In genomic region chr7:151237244-151238189, GRCh38 we compare ENCODE assay signal across 35 cellular contexts. TPM values are rescaled to one million over a fixed set of nuclear protein-coding genes. Genes with fewer than 3 reads are reported as not detected.
DNase-seq lines count a peak whose midpoint lies in the region; ATAC-seq, FAIRE-seq and TF ChIP-seq lines count a peak whose summit lies in the region.
"Had no signal": no experiment of that assay in that cellular context is flagged by ENCODE, and none has a peak within 500 bp of the region (broad histone marks: within the 10 kb centered on the region; RNA-seq: fewer than 3 reads in every experiment).

No MANE protein-coding gene starts in this region.

- intact Hi-C loops in GM12878 (cut with micrococcal nuclease; ENCODE audit: unreplicated experiment) = no loop called here

- no peaks in the 10 kb centered on the region for H3K9me3 Mint-ChIP-seq in naive thymus-derived CD8-positive, alpha-beta T cell
- H3K9me3 Mint-ChIP-seq: activated naive CD8-positive, alpha-beta T cell treated with anti-CD3 and anti-CD28 coated beads for 36 hours; activated T-cell treated with anti-CD3 and anti-CD28 coated beads, Interleukin-2, amount 50 U/mL, for 4 hours; stimulated activated naive B cell treated with anti-CD40 and anti-IgM and Interleukin-4, amounts not matched to agents 10 μg/mL and 1 μg/mL and 100 μg/mL, for 72 hours; T-helper 1 cell treated with Interleukin-12 subunit alpha and Interleukin-12 subunit beta and Interleukin-4 antibody, amounts not matched to agents 30 μg/mL and 1 μg/mL, for 36 hours; type B pancreatic cell had no signal

- H3K27ac Mint-ChIP-seq in naive thymus-derived CD8-positive, alpha-beta T cell = no peak overlapping the region
- H3K27ac Mint-ChIP-seq: activated CD8-positive, alpha-beta memory T cell treated with anti-CD3 and anti-CD28 coated beads, Interleukin-2, amount 10 ng/mL, durations not matched to agents 7 days and 5 days; activated naive CD8-positive, alpha-beta T cell treated with anti-CD3 and anti-CD28 coated beads for 36 hours; stimulated activated naive B cell treated with anti-CD40 and anti-IgM and Interleukin-4, amounts not matched to agents 10 μg/mL and 1 μg/mL and 100 μg/mL, for 72 hours; T-helper 1 cell treated with Interleukin-12 subunit alpha and Interleukin-12 subunit beta and Interleukin-4 antibody, amounts not matched to agents 30 μg/mL and 1 μg/mL, for 36 hours; type B pancreatic cell had no signal

- H3K9me3 ChIP-seq in HEK293 (ENCODE audit: control insufficient read depth, insufficient read depth, low read depth, low read length) = no peaks in the 10 kb centered on the region
- no peaks in the 10 kb centered on the region for H3K9me3 ChIP-seq in GM12878 (replicated peaks; ENCODE audit: control insufficient read depth, insufficient read depth, low read length)
- no peaks in the 10 kb centered on the region for H3K9me3 ChIP-seq in osteoblast (ENCODE audit: low read depth, low read length)
- H3K9me3 ChIP-seq: BE2C, colonic mucosa, MG63 had no signal

- no peaks in the 10 kb centered on the region for H3K4me1 ChIP-seq in HEK293 (ENCODE audit: control insufficient read depth, insufficient read depth, low read length)
- H3K4me1 ChIP-seq in GM12878 (ENCODE audit: control insufficient read depth, insufficient read depth, low read length) = peaks cover 5% of the 10 kb centered on the region
- H3K4me1 ChIP-seq in osteoblast (ENCODE audit: insufficient read depth, low read length) = peaks cover 14% of the 10 kb centered on the region

- H3K36me3 ChIP-seq in HEK293 (ENCODE audit: control insufficient read depth in 2 of 2, insufficient read depth in 1 of 2, low read length in 2 of 2) (peaks cover 3 to 87% of the 10 kb centered on the region in 2 experiments; a peak in 2 of 3 replicates), GM12878 (ENCODE audit: control insufficient read depth in 2 of 2, insufficient read depth in 2 of 2, low read length in 1 of 2) (peaks cover 0 to 13% of the 10 kb centered on the region in 2 experiments; a peak in 3 of 4 replicates), osteoblast (ENCODE audit: insufficient read depth, low read length) (peaks cover 84% of the 10 kb centered on the region)
- H3K36me3 ChIP-seq: colonic mucosa had no signal

- no peaks in the 10 kb centered on the region for H4K20me1 ChIP-seq in GM12878 (ENCODE audit: control insufficient read depth, insufficient read depth)
- H4K20me1 ChIP-seq in osteoblast (ENCODE audit: insufficient read depth, low read length) = peaks cover 77% of the 10 kb centered on the region

- SMC1A ChIA-PET in GM12878 (lab: Charles Lee; ENCODE audit: uncharacterized antibody, unreplicated experiment) = interaction anchor here (0.5 kb wide), 1 partner anchor 512 kb away, joined by 3 read pairs; no protein-coding TSS in a partner anchor

- FAIRE-seq in GM12878 (lab: Jason Lieb, UNC) = no peak
- FAIRE-seq: GM19239 had no signal

- in situ Hi-C loops in GM12878 (cut with MboI) = no loop called here

- peaks cover 15 to 39% (median 24%) of the 10 kb centered on the region in 4 donors for H3K4me1 Mint-ChIP-seq in naive thymus-derived CD8-positive, alpha-beta T cell

- 0 out of 2 replicates have a peak, but pooled peaks have one; percentile 36 for TF ChIP-seq POLR2A in GM12878 (IDR thresholded peaks at IDR 0.05; ENCODE audit: low read depth, low read length)

- CTCF ChIA-PET in HEK293 (lab: Yijun Ruan, JAX) = interaction anchor here (0.8 to 1.5 kb wide), 4 partner anchors 8 to 30 kb away, joined by 3 to 7 read pairs (median 3); partner anchors contain the start of gene ABCF2
- CTCF ChIA-PET in GM12878 (lab: Yijun Ruan, JAX) = interaction anchor here (0.6 to 1.7 kb wide), 5 partner anchors 8 to 113 kb away, joined by 3 to 8 read pairs (median 5); partner anchors contain the start of gene ABCF2

- no peak overlapping the region for H2AFZ ChIP-seq in GM12878 (ENCODE audit: control insufficient read depth, low read depth, low read length)
- no peak overlapping the region for H2AFZ ChIP-seq in osteoblast (ENCODE audit: low read length)

- peaks cover 0 to 39% (median 0%) of the 10 kb centered on the region in 3 donors for H3K36me3 Mint-ChIP-seq in naive thymus-derived CD8-positive, alpha-beta T cell
- H3K36me3 Mint-ChIP-seq: type B pancreatic cell had no signal

- POLR2A ChIA-PET in HEK293 (lab: Yijun Ruan, JAX) (interaction anchor here (0.9 to 1.9 kb wide), 5 partner anchors 8 to 153 kb away, joined by 3 to 26 read pairs (median 3); partner anchors contain the start of gene ABCF2), GM12878 (lab: Charles Lee) (no interaction called here)
- POLR2A ChIA-PET in naive thymus-derived CD8-positive, alpha-beta T cell (lab: Charles Lee) = interaction anchor here (2.0 to 2.1 kb wide), 2 partner anchors 10 kb away, joined by 6 to 8 read pairs; partner anchors contain the start of genes ABCF2 and SMARCD3

- no peak overlapping the region for H3K4me3 ChIP-seq in HEK293 (ENCODE audit: low read depth, low read length)
- no peak overlapping the region for H3K4me3 ChIP-seq in GM12878
- no peak overlapping the region for H3K4me3 ChIP-seq in osteoblast (ENCODE audit: insufficient read depth, low read length)
- H3K4me3 ChIP-seq: colonic mucosa, MG63, SK-N-MC had no signal

- peaks cover 29% of the 10 kb centered on the region for H3K79me2 ChIP-seq in GM12878 (ENCODE audit: control insufficient read depth, insufficient read depth, low read length)
- H3K79me2 ChIP-seq in osteoblast (ENCODE audit: insufficient read depth, low read length) = peaks cover 81% of the 10 kb centered on the region

- no peaks in the 10 kb centered on the region for H3K27me3 Mint-ChIP-seq in naive thymus-derived CD8-positive, alpha-beta T cell
- H3K27me3 Mint-ChIP-seq: activated CD8-positive, alpha-beta memory T cell treated with anti-CD3 and anti-CD28 coated beads, Interleukin-2, amount 10 ng/mL, durations not matched to agents 7 days and 5 days; activated naive CD8-positive, alpha-beta T cell treated with anti-CD3 and anti-CD28 coated beads for 36 hours; CD8-positive, alpha-beta memory T cell; stimulated activated naive B cell treated with anti-CD40 and anti-IgM and Interleukin-4, amounts not matched to agents 10 μg/mL and 1 μg/mL and 100 μg/mL, for 72 hours; type B pancreatic cell had no signal

- H3K9ac ChIP-seq in GM12878 (ENCODE audit: control insufficient read depth, insufficient read depth, low read length) = no peak overlapping the region
- H3K9ac ChIP-seq: KMS-11 had no signal

- no peak overlapping the region for H3K4me3 Mint-ChIP-seq in naive thymus-derived CD8-positive, alpha-beta T cell
- H3K4me3 Mint-ChIP-seq: activated CD8-positive, alpha-beta memory T cell treated with anti-CD3 and anti-CD28 coated beads, Interleukin-2, amount 10 ng/mL, durations not matched to agents 7 days and 5 days; activated naive CD8-positive, alpha-beta T cell treated with anti-CD3 and anti-CD28 coated beads for 36 hours; activated T-cell treated with anti-CD3 and anti-CD28 coated beads, Interleukin-2, amount 50 U/mL, for 4 hours; stimulated activated naive B cell treated with anti-CD40 and anti-IgM and Interleukin-4, amounts not matched to agents 10 μg/mL and 1 μg/mL and 100 μg/mL, for 72 hours; T-helper 1 cell treated with Interleukin-12 subunit alpha and Interleukin-12 subunit beta and Interleukin-4 antibody, amounts not matched to agents 30 μg/mL and 1 μg/mL, for 36 hours; type B pancreatic cell had no signal

- TF ChIP-seq CTCF in HEK293 (tag by site-specific recombination; IDR thresholded peaks at IDR 0.05) = no peak
- no peak for TF ChIP-seq CTCF in GM12878 (IDR thresholded peaks at IDR 0.05 in 2 of 3, conservative IDR thresholded peaks at IDR 0.05 in 1 of 3; ENCODE audit: control insufficient read depth in 2 of 3, extremely low read depth in 1 of 3, insufficient read depth in 1 of 3, low read depth in 3 of 3, low read length in 3 of 3)
- no peak for TF ChIP-seq CTCF in osteoblast (IDR thresholded peaks at IDR 0.05; ENCODE audit: extremely low read depth, low read depth, low read length)

- H3K4me2 ChIP-seq in GM12878 (ENCODE audit: control insufficient read depth, insufficient read depth) = no peak overlapping the region
- H3K4me2 ChIP-seq in osteoblast (ENCODE audit: insufficient read depth, low read length) = no peak overlapping the region
- H3K4me2 ChIP-seq: KMS-11 had no signal

- DNase-seq in GM12878 (ENCODE audit: low read depth, low spot score) (no peak), osteoblast (ENCODE audit: insufficient read length, low spot score, missing footprints) (peak; percentile 67), MV-4-11 (lab: John Stamatoyannopoulos, UW) (no peak)
- no peak for DNase-seq in naive thymus-derived CD8-positive, alpha-beta T cell
- DNase-seq: activated CD8-positive, alpha-beta memory T cell treated with anti-CD3 and anti-CD28 coated beads, Interleukin-2, amount 10 ng/mL, durations not matched to agents 7 days and 5 days; activated gamma-delta T cell; activated naive CD8-positive, alpha-beta T cell treated with anti-CD3 and anti-CD28 coated beads for 36 hours; activated T-cell treated with anti-CD3 and anti-CD28 coated beads, Interleukin-2, amount 50 U/mL, for 4 hours; BE2C; CD8-positive, alpha-beta memory T cell; colonic mucosa; effector CD4-positive, alpha-beta T cell; GOT3; hypothalamus; MG63; NCI-H1105 treated with DMSO at 0.1 percent for 48 hours; NCI-H187 treated with DMSO at 0.1 percent for 48 hours; NCI-H2171; NCI-H510A; nucleus accumbens; stimulated activated naive B cell treated with anti-CD40 and anti-IgM and Interleukin-4, amounts not matched to agents 10 μg/mL and 1 μg/mL and 100 μg/mL, for 72 hours; substantia nigra had no signal

- BruUV-seq in GM12878 (replicated peaks; lab: Mats Ljungman, UMichigan) = no TSS peak

- H3K27ac ChIP-seq in HEK293 (ENCODE audit: extremely low read depth, low read depth, low read length) (no peak overlapping the region), GM12878 (ENCODE audit: control insufficient read depth, insufficient read depth) (no peak overlapping the region), osteoblast (ENCODE audit: low read depth, low read length) (no peak overlapping the region)
- H3K27ac ChIP-seq: colonic mucosa, epithelial cell of prostate, KMS-11, SK-N-MC had no signal

- ATAC-seq in GM12878 = no peak
- no peak for ATAC-seq in naive thymus-derived CD8-positive, alpha-beta T cell
- ATAC-seq in GM19328 (IDR thresholded peaks at IDR 0.05; ENCODE audit: unreplicated experiment) = no peak
- ATAC-seq: activated CD8-positive, alpha-beta memory T cell treated with anti-CD3 and anti-CD28 coated beads, Interleukin-2, amount 10 ng/mL, durations not matched to agents 7 days and 5 days; activated T-cell treated with anti-CD3 and anti-CD28 coated beads, Interleukin-2, amount 50 U/mL, for 4 hours; stimulated activated naive B cell treated with anti-CD40 and anti-IgM and Interleukin-4, amounts not matched to agents 10 μg/mL and 1 μg/mL and 100 μg/mL, for 72 hours had no signal

- 95% methylated on average over 44 of the region's 44 CpGs for WGBS in GM12878 (ENCODE audit: insufficient coverage, insufficient replicate concordance, low lambda C conversion rate, missing lambda C conversion rate)

- TF ChIP-seq RAD21 in GM12878 (IDR thresholded peaks at IDR 0.05; ENCODE audit: insufficient read depth, low read depth, low read length) = no peak

- TF ChIP-seq EP300 in GM12878 (IDR thresholded peaks at IDR 0.05; ENCODE audit: borderline replicate concordance in 1 of 2, control insufficient read depth in 1 of 2, low read depth in 2 of 2, low read length in 2 of 2) = no peak

- H3K27me3 ChIP-seq in GM12878 (replicated peaks in 1 of 2; ENCODE audit: control insufficient read depth in 2 of 2, insufficient read depth in 2 of 2, low read length in 1 of 2) (no peaks in the 10 kb centered on the region), osteoblast (ENCODE audit: insufficient read depth, low read length) (no peaks in the 10 kb centered on the region)
- H3K27me3 ChIP-seq: BE2C, colonic mucosa, MG63 had no signal

- RAD21 ChIA-PET in GM12878 (lab: Charles Lee; ENCODE audit: unreplicated experiment) = no interaction called here

RNA-seq across cellular contexts. Expression of gene CHPF2, which starts 5.2 kb away (rescaled TPM):
- total RNA-seq in GM12878 (2013; cell fraction: nucleolus; rRNA removed) = 59.3 and 69.6 TPM in 2 replicates
- total RNA-seq in GM12878 (2014; rRNA removed) (23.4 and 25.8 TPM in 2 replicates), GM12878 (2014; rRNA removed; fragmentation: Illumina TruSeq; extraction: Trizol) (10.1 and 11.6 TPM in 2 replicates), GM12878 (2021) (31.3 and 33.1 TPM in 2 replicates), osteoblast (77.5 and 83.2 TPM in 2 replicates)
- 11.3 TPM for polyA plus RNA-seq in GM12878 (2011; ENCODE audit: low read depth)
- polyA plus RNA-seq in GM12878 (2011; rRNA removed) (6.7 and 9.2 TPM in 2 replicates), GM12878 (2014; fragmentation: Illumina TruSeq; extraction: Trizol) (3.2 and 9.2 TPM in 2 replicates), GM12878 (2014; fragmentation: Nextera tagmentation; extraction: Ambion mirVana) (under 1 TPM; 0.23 to 0.82 TPM), GM12878 (2014; rRNA removed) (24.1 and 28.2 TPM in 2 replicates), GM12878 (2016; fragmentation: Nextera tagmentation; extraction: Ambion mirVana) (10 to 100 TPM; 11.4 to 13.4 TPM)
- polyA plus RNA-seq in GM12878 (2011; cell fraction: cytosol; rRNA removed) = 13.1 and 17.6 TPM in 2 replicates
- polyA plus RNA-seq in GM12878 (2011; cell fraction: nucleus; rRNA removed) = 96.6 and 98.8 TPM in 2 replicates
- 19.5 and 28.6 TPM in 2 replicates for polyA plus RNA-seq in GM12878 (2012)
- polyA minus RNA-seq in GM12878 (2011; rRNA and poly(A)+ RNA removed) = 10.4 and 22.9 TPM in 2 replicates
- 7.6 and 10.5 TPM in 2 replicates for polyA minus RNA-seq in GM12878 (2011; cell fraction: cytosol; rRNA and poly(A)+ RNA removed)
- 36.0 and 57.0 TPM in 2 replicates for polyA minus RNA-seq in GM12878 (2011; cell fraction: nucleus; rRNA and poly(A)+ RNA removed)
- total RNA-seq in naive thymus-derived CD8-positive, alpha-beta T cell = 10 to 100 TPM; 47.8 to 48.6 TPM
- 10 to 100 TPM; 16.8 to 20.1 (median 17.6) TPM for polyA plus RNA-seq in naive thymus-derived CD8-positive, alpha-beta T cell

RNA-seq across cellular contexts. Expression of gene ABCF2, which starts 10.5 kb away (rescaled TPM):
- total RNA-seq in GM12878 (2013; cell fraction: nucleolus; rRNA removed) = 22.9 and 36.3 TPM in 2 replicates
- total RNA-seq in GM12878 (2014; rRNA removed) (59.4 and 59.8 TPM in 2 replicates), GM12878 (2014; rRNA removed; fragmentation: Illumina TruSeq; extraction: Trizol) (55.4 and 56.2 TPM in 2 replicates), GM12878 (2021) (52.8 and 58.1 TPM in 2 replicates), osteoblast (55.1 and 65.9 TPM in 2 replicates)
- polyA plus RNA-seq in GM12878 (2011; ENCODE audit: low read depth) = 18.9 TPM
- polyA plus RNA-seq in GM12878 (2011; rRNA removed) (15.2 and 29.3 TPM in 2 replicates), GM12878 (2014; fragmentation: Illumina TruSeq; extraction: Trizol) (62.1 and 76.3 TPM in 2 replicates), GM12878 (2014; fragmentation: Nextera tagmentation; extraction: Ambion mirVana) (10 to 100 TPM; 39.6 to 50.9 TPM), GM12878 (2014; rRNA removed) (49.5 and 54.5 TPM in 2 replicates), GM12878 (2016; fragmentation: Nextera tagmentation; extraction: Ambion mirVana) (10 to 100 TPM; 63.9 to 65.8 TPM)
- polyA plus RNA-seq in GM12878 (2011; cell fraction: cytosol; rRNA removed) = 42.5 and 47.8 TPM in 2 replicates
- polyA plus RNA-seq in GM12878 (2011; cell fraction: nucleus; rRNA removed) = 38.2 and 45.7 TPM in 2 replicates
- 19.8 and 21.2 TPM in 2 replicates for polyA plus RNA-seq in GM12878 (2012)
- polyA minus RNA-seq in GM12878 (2011; rRNA and poly(A)+ RNA removed) = 39.4 and 48.2 TPM in 2 replicates
- polyA minus RNA-seq in GM12878 (2011; cell fraction: cytosol; rRNA and poly(A)+ RNA removed) = 11.6 and 19.4 TPM in 2 replicates
- 8.1 and 17.4 TPM in 2 replicates for polyA minus RNA-seq in GM12878 (2011; cell fraction: nucleus; rRNA and poly(A)+ RNA removed)
- total RNA-seq in naive thymus-derived CD8-positive, alpha-beta T cell = 10 to 100 TPM; 30.2 to 34.2 TPM
- 10 to 100 TPM; 23.0 to 40.4 (median 31.6) TPM for polyA plus RNA-seq in naive thymus-derived CD8-positive, alpha-beta T cell

RNA-seq across cellular contexts. Expression of gene SMARCD3, which starts 11.0 kb away (rescaled TPM):
- total RNA-seq in GM12878 (2013; cell fraction: nucleolus; rRNA removed) = not detected in 2 replicates
- 0.11 TPM in 1 of 2 replicates, not detected in the other for total RNA-seq in GM12878 (2014; rRNA removed)
- total RNA-seq in GM12878 (2014; rRNA removed; fragmentation: Illumina TruSeq; extraction: Trizol) = 0.13 and 0.14 TPM in 2 replicates
- total RNA-seq in GM12878 (2021) = 0.51 and 1.4 TPM in 2 replicates
- polyA plus RNA-seq in GM12878 (2011; ENCODE audit: low read depth) = 1.7 TPM
- 0.17 and 0.18 TPM in 2 replicates for polyA plus RNA-seq in GM12878 (2011; rRNA removed)
- 0.17 and 1.4 TPM in 2 replicates for polyA plus RNA-seq in GM12878 (2011; cell fraction: cytosol; rRNA removed)
- 0.79 and 1.0 TPM in 2 replicates for polyA plus RNA-seq in GM12878 (2011; cell fraction: nucleus; rRNA removed)
- 3.2 and 3.6 TPM in 2 replicates for polyA plus RNA-seq in GM12878 (2012)
- 0.12 and 0.86 TPM in 2 replicates for polyA plus RNA-seq in GM12878 (2014; fragmentation: Illumina TruSeq; extraction: Trizol)
- polyA plus RNA-seq in GM12878 (2014; fragmentation: Nextera tagmentation; extraction: Ambion mirVana) = under 1 TPM; 0.11 TPM
- 0.34 and 0.63 TPM in 2 replicates for polyA plus RNA-seq in GM12878 (2014; rRNA removed)
- polyA plus RNA-seq in GM12878 (2016; fragmentation: Nextera tagmentation; extraction: Ambion mirVana) = under 1 TPM; 0.39 to 0.81 TPM
- not detected in 2 replicates for polyA minus RNA-seq in GM12878 (2011; rRNA and poly(A)+ RNA removed)
- not detected in 2 replicates for polyA minus RNA-seq in GM12878 (2011; cell fraction: cytosol; rRNA and poly(A)+ RNA removed)
- polyA minus RNA-seq in GM12878 (2011; cell fraction: nucleus; rRNA and poly(A)+ RNA removed) = not detected in 2 replicates
- total RNA-seq in osteoblast = 37.4 and 40.2 TPM in 2 replicates
- 10 to 100 TPM in 1 of 2 experiments, 1 to 10 TPM in 1; 9.7 to 11.8 TPM for total RNA-seq in naive thymus-derived CD8-positive, alpha-beta T cell
- 10 to 100 TPM in 2 of 3 donors, 1 to 10 TPM in 1; 9.8 to 18.6 (median 15.6) TPM for polyA plus RNA-seq in naive thymus-derived CD8-positive, alpha-beta T cell

RNA-seq across cellular contexts. Expression of gene H2BK1, which starts 27.2 kb away (rescaled TPM):
- not detected in 2 replicates for total RNA-seq in GM12878 (2013; cell fraction: nucleolus; rRNA removed)
- total RNA-seq in GM12878 (2014; rRNA removed) = not detected in 2 replicates
- not detected in 2 replicates for total RNA-seq in GM12878 (2014; rRNA removed; fragmentation: Illumina TruSeq; extraction: Trizol)
- total RNA-seq in GM12878 (2021) = 0.54 TPM in 1 of 2 replicates, not detected in the other
- polyA plus RNA-seq in GM12878 (2011; ENCODE audit: low read depth) = not detected
- not detected in 2 replicates for polyA plus RNA-seq in GM12878 (2011; rRNA removed)
- polyA plus RNA-seq in GM12878 (2011; cell fraction: cytosol; rRNA removed) = not detected in 2 replicates
- not detected in 2 replicates for polyA plus RNA-seq in GM12878 (2011; cell fraction: nucleus; rRNA removed)
- not detected in 2 replicates for polyA plus RNA-seq in GM12878 (2012)
- polyA plus RNA-seq in GM12878 (2014; fragmentation: Illumina TruSeq; extraction: Trizol) = not detected in 2 replicates
- not detected for polyA plus RNA-seq in GM12878 (2014; fragmentation: Nextera tagmentation; extraction: Ambion mirVana)
- not detected in 2 replicates for polyA plus RNA-seq in GM12878 (2014; rRNA removed)
- polyA plus RNA-seq in GM12878 (2016; fragmentation: Nextera tagmentation; extraction: Ambion mirVana) = not detected
- not detected in 2 replicates for polyA minus RNA-seq in GM12878 (2011; rRNA and poly(A)+ RNA removed)
- polyA minus RNA-seq in GM12878 (2011; cell fraction: cytosol; rRNA and poly(A)+ RNA removed) = not detected in 2 replicates
- polyA minus RNA-seq in GM12878 (2011; cell fraction: nucleus; rRNA and poly(A)+ RNA removed) = 1.1 TPM in 1 of 2 replicates, not detected in the other
- not detected in 2 replicates for total RNA-seq in osteoblast
- 1 to 10 TPM; 2.5 to 2.6 TPM for total RNA-seq in naive thymus-derived CD8-positive, alpha-beta T cell
- not detected for polyA plus RNA-seq in naive thymus-derived CD8-positive, alpha-beta T cell
- total RNA-seq: activated CD8-positive, alpha-beta memory T cell treated with anti-CD3 and anti-CD28 coated beads, Interleukin-2, amount 10 ng/mL, durations not matched to agents 7 days and 5 days; activated naive CD8-positive, alpha-beta T cell treated with anti-CD3 and anti-CD28 coated beads for 36 hours; activated T-cell treated with anti-CD3 and anti-CD28 coated beads, Interleukin-2, amount 50 U/mL, for 4 hours; colonic mucosa; Daoy; mesenteric fat pad; pulmonary artery endothelial cell; RPMI7951 had no signal
- polyA plus RNA-seq: aorta; CD8-positive, alpha-beta memory T cell had no signal

RNA-seq across cellular contexts. Expression of gene ASB10, which starts 50.5 kb away (rescaled TPM):
- not detected in 2 replicates for total RNA-seq in GM12878 (2013; cell fraction: nucleolus; rRNA removed)
- total RNA-seq in GM12878 (2014; rRNA removed) (not detected in 2 replicates), GM12878 (2014; rRNA removed; fragmentation: Illumina TruSeq; extraction: Trizol) (not detected in 2 replicates), GM12878 (2021) (not detected in 2 replicates), osteoblast (not detected in 2 replicates)
- polyA plus RNA-seq in GM12878 (2011; ENCODE audit: low read depth) = not detected
- polyA plus RNA-seq in GM12878 (2011; rRNA removed) (not detected in 2 replicates), GM12878 (2014; fragmentation: Illumina TruSeq; extraction: Trizol) (not detected in 2 replicates), GM12878 (2014; fragmentation: Nextera tagmentation; extraction: Ambion mirVana) (not detected), GM12878 (2014; rRNA removed) (not detected in 2 replicates), GM12878 (2016; fragmentation: Nextera tagmentation; extraction: Ambion mirVana) (not detected)
- polyA plus RNA-seq in GM12878 (2011; cell fraction: cytosol; rRNA removed) = not detected in 2 replicates
- polyA plus RNA-seq in GM12878 (2011; cell fraction: nucleus; rRNA removed) = not detected in 2 replicates
- not detected in 2 replicates for polyA plus RNA-seq in GM12878 (2012)
- not detected in 2 replicates for polyA minus RNA-seq in GM12878 (2011; rRNA and poly(A)+ RNA removed)
- not detected in 2 replicates for polyA minus RNA-seq in GM12878 (2011; cell fraction: cytosol; rRNA and poly(A)+ RNA removed)
- not detected in 2 replicates for polyA minus RNA-seq in GM12878 (2011; cell fraction: nucleus; rRNA and poly(A)+ RNA removed)
- not detected for total RNA-seq in naive thymus-derived CD8-positive, alpha-beta T cell
- polyA plus RNA-seq in naive thymus-derived CD8-positive, alpha-beta T cell = not detected
- total RNA-seq: activated CD8-positive, alpha-beta memory T cell treated with anti-CD3 and anti-CD28 coated beads, Interleukin-2, amount 10 ng/mL, durations not matched to agents 7 days and 5 days; activated naive CD8-positive, alpha-beta T cell treated with anti-CD3 and anti-CD28 coated beads for 36 hours; activated T-cell treated with anti-CD3 and anti-CD28 coated beads, Interleukin-2, amount 50 U/mL, for 4 hours; aorta; CD8-positive, alpha-beta memory T cell; colonic mucosa; Daoy; mesenteric fat pad; pulmonary artery endothelial cell; RPMI7951 had no signal
- polyA plus RNA-seq: aorta; CD8-positive, alpha-beta memory T cell had no signal

Comparison
In these comparisons a context has a peak if more than half of its experiments do, and no peak if none do; other contexts are left out.
1. RNA of gene SMARCD3, which starts 11.0 kb away (total RNA-seq): 37.4 to 40.2 TPM in osteoblast and 9.7 to 11.8 TPM in naive thymus-derived CD8-positive, alpha-beta T cell; 0.11 to 1.4 TPM in GM12878; every median in the first group is over 4 times any median in the second.